ENCODE assay signal across 1 cellular context in genomic region chr9:100098241-100098886, GRCh38.
TF ChIP-seq lines count a peak whose summit lies in the region.

No MANE protein-coding gene starts in this region.

TF ChIP-seq in HEK293, 187 proteins besides CTCF, POLR2A, EP300 and RAD21 (continued from another document):
- TF ChIP-seq ZNF488 (tag by site-specific recombination; IDR thresholded peaks at IDR 0.05): no peak
- TF ChIP-seq ZNF501 (tag by site-specific recombination; IDR thresholded peaks at IDR 0.05): no peak; the same call in 1 of the 2 replicates
- TF ChIP-seq ZNF292 (tag by site-specific recombination; IDR thresholded peaks at IDR 0.05; ENCODE audit: borderline replicate concordance, low read depth): no peak
- TF ChIP-seq MYNN (tag by site-specific recombination; IDR thresholded peaks at IDR 0.05; ENCODE audit: borderline replicate concordance): no peak
- TF ChIP-seq, protein P1, sequence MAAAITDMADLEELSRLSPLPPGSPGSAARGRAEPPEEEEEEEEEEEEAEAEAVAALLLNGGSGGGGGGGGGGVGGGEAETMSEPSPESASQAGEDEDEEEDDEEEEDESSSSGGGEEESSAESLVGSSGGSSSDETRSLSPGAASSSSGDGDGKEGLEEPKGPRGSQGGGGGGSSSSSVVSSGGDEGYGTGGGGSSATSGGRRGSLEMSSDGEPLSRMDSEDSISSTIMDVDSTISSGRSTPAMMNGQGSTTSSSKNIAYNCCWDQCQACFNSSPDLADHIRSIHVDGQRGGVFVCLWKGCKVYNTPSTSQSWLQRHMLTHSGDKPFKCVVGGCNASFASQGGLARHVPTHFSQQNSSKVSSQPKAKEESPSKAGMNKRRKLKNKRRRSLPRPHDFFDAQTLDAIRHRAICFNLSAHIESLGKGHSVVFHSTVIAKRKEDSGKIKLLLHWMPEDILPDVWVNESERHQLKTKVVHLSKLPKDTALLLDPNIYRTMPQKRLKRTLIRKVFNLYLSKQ (tag by site-specific recombination; IDR thresholded peaks at IDR 0.05; ENCODE audit: borderline replicate concordance): no peak
- no peak for TF ChIP-seq ZIC2 (tag by site-specific recombination; IDR thresholded peaks at IDR 0.05)
- no peak for TF ChIP-seq ZNF202 (tag by site-specific recombination; IDR thresholded peaks at IDR 0.05; ENCODE audit: borderline replicate concordance)
- TF ChIP-seq HOXA7 (CRISPR knock-in tag; IDR thresholded peaks at IDR 0.05; ENCODE audit: borderline replicate concordance): no peak
- peak; percentile 67 for TF ChIP-seq SP2 (tag by site-specific recombination; IDR thresholded peaks at IDR 0.05)
- TF ChIP-seq ZNF10 (tag by site-specific recombination; IDR thresholded peaks at IDR 0.05): no peak
- no peak for TF ChIP-seq ZNF529 (tag by site-specific recombination; IDR thresholded peaks at IDR 0.05; ENCODE audit: insufficient replicate concordance)
- peak; percentile 73 for TF ChIP-seq PRDM1 (tag by site-specific recombination; IDR thresholded peaks at IDR 0.05)
- no peak for TF ChIP-seq ZNF174 (tag by site-specific recombination; IDR thresholded peaks at IDR 0.05)
- 0 out of 2 replicates have a peak, but pooled peaks have one; percentile 14 for TF ChIP-seq ZNF2 (tag by site-specific recombination; IDR thresholded peaks at IDR 0.05)
- TF ChIP-seq HOXD13 (CRISPR knock-in tag; IDR thresholded peaks at IDR 0.05; ENCODE audit: borderline replicate concordance): no peak
- no peak for TF ChIP-seq ZNF830 (tag by site-specific recombination; IDR thresholded peaks at IDR 0.05; ENCODE audit: low read depth)
- peak; percentile 74 for TF ChIP-seq PRDM10 (tag by site-specific recombination; IDR thresholded peaks at IDR 0.05)
- no peak for TF ChIP-seq ZNF596 (tag by site-specific recombination; IDR thresholded peaks at IDR 0.05)
- no peak for TF ChIP-seq SCRT2 (tag by site-specific recombination; IDR thresholded peaks at IDR 0.05)
- TF ChIP-seq ZNF184 (tag by site-specific recombination; IDR thresholded peaks at IDR 0.05): no peak
- TF ChIP-seq ZNF19 (tag by site-specific recombination; IDR thresholded peaks at IDR 0.05; ENCODE audit: low read depth): no peak
- TF ChIP-seq ZNF518A (tag by site-specific recombination; conservative IDR thresholded peaks at IDR 0.05; ENCODE audit: low read depth): no peak
- TF ChIP-seq ZNF121 (tag by site-specific recombination; IDR thresholded peaks at IDR 0.05): 0 out of 2 replicates have a peak, but pooled peaks have one; percentile 8
- no peak for TF ChIP-seq OVOL3 (tag by site-specific recombination; IDR thresholded peaks at IDR 0.05)
- no peak for TF ChIP-seq ZNF610 (tag by site-specific recombination; IDR thresholded peaks at IDR 0.05; ENCODE audit: borderline replicate concordance)
- TF ChIP-seq REPIN1 (tag by site-specific recombination; IDR thresholded peaks at IDR 0.05; ENCODE audit: low read depth): no peak
- no peak for TF ChIP-seq ZFP37 (tag by site-specific recombination; IDR thresholded peaks at IDR 0.05)
